1 cellular context compared by ENCODE assay signal in genomic region chr2:100903534-100904258, GRCh38.
TF ChIP-seq lines count a peak whose summit lies in the region.

No MANE protein-coding gene starts in this region.

TF ChIP-seq in IMR-90, 13 proteins besides CTCF, POLR2A, EP300 and RAD21:
- no peak for TF ChIP-seq ELK1 (IDR thresholded peaks at IDR 0.05; ENCODE audit: borderline replicate concordance, low read depth, low read length)
- peak; percentile 90 for TF ChIP-seq CEBPB (IDR thresholded peaks at IDR 0.05; ENCODE audit: low read depth, low read length)
